Comparison of ENCODE assay signal across 13 cellular contexts in the genomic region with DNA sequence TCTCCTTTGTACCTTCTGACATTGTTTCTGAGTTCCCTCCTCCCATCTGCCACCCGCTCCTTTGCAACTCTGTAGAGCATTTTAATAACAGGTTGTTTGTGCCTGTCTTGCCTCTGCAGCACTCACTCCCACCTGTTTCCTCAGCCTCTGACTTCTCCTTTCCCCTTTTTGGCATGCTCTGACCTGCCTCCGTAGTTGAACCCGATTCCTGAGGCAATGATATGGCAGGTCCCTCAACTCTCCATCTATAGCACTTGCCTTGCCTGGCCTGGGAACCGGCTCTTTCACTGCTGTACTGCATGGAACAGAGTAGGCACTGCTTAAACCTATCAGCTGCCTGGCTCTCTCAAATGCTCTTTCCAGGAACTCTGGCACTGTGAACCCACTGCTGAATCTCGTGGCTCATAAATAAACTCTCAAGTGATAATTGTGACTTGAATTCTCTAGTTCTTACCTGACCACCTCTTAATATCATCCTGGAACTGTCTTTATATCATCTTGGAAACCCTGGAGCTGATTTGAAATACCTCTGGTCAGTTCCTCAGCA. TPM values are rescaled to one million over a fixed set of nuclear protein-coding genes. Genes with fewer than 3 reads are reported as not detected.
DNase-seq lines count a peak whose midpoint lies in the region; ATAC-seq and TF ChIP-seq lines count a peak whose summit lies in the region.
"Had no signal": no experiment of that assay in that cellular context is flagged by ENCODE, and none has a peak within 500 bp of the region (broad histone marks: within the 10 kb centered on the region; RNA-seq: fewer than 3 reads in every experiment).

No MANE protein-coding gene starts in this region.

- peak overlapping the region; percentile 82 to 98 (median 96) for H3K27ac Mint-ChIP-seq in naive thymus-derived CD4-positive, alpha-beta T cell
- H3K27ac Mint-ChIP-seq: nephron progenitor cell had no signal

- H3K36me3 ChIP-seq in naive thymus-derived CD4-positive, alpha-beta T cell (ENCODE audit: control insufficient read depth in 2 of 3, insufficient read depth in 3 of 3, low read length in 3 of 3): no peaks in the 10 kb centered on the region
- H3K36me3 ChIP-seq in adrenal gland (replicated peaks in 1 of 2): no peaks in the 10 kb centered on the region
- H3K36me3 ChIP-seq: thyroid gland had no signal

- intact Hi-C loops in naive thymus-derived CD4-positive, alpha-beta T cell (cut with micrococcal nuclease): loop anchor here (2.0 kb wide), 3 partner anchors 15 to 51 kb away; partner anchors contain the start of gene UTRN (in 1 of the 2)
- intact Hi-C loops in adrenal gland (cut with DNase I): no loop called here

- ATAC-seq in HG02798 (IDR thresholded peaks at IDR 0.05; ENCODE audit: poor library complexity, unreplicated experiment): peak; percentile 27
- ATAC-seq in naive thymus-derived CD4-positive, alpha-beta T cell: no peak
- no peak for ATAC-seq in GM19452 (IDR thresholded peaks at IDR 0.05; ENCODE audit: unreplicated experiment)

- H3K4me1 Mint-ChIP-seq in naive thymus-derived CD4-positive, alpha-beta T cell: peaks cover 50 to 82% (median 66%) of the 10 kb centered on the region in 7 donors

- H3K27ac ChIP-seq in naive thymus-derived CD4-positive, alpha-beta T cell (ENCODE audit: low read depth, low read length): peak overlapping the region; percentile 75
- no peak overlapping the region for H3K27ac ChIP-seq in adrenal gland

- peak; percentile 25 for DNase-seq in GF-D8 (lab: John Stamatoyannopoulos, UW)
- peak; percentile 29 for DNase-seq in UCSD-AML1 (lab: John Stamatoyannopoulos, UW; ENCODE audit: unreplicated experiment)
- no peak for DNase-seq in naive thymus-derived CD4-positive, alpha-beta T cell
- no peak for DNase-seq in adrenal gland
- DNase-seq in AG08395 (ENCODE audit: low spot score): no peak
- DNase-seq in NCI-H524 (lab: John Stamatoyannopoulos, UW): no peak
- DNase-seq: amygdala, NCI-H774, nephron progenitor cell, thyroid gland had no signal

- no peak for TF ChIP-seq CTCF in adrenal gland (IDR thresholded peaks at IDR 0.05)

- POLR2A ChIA-PET in naive thymus-derived CD4-positive, alpha-beta T cell (lab: Charles Lee): interaction anchor here (0.9 to 4.0 kb wide), 7 partner anchors 8 to 272 kb away, joined by 3 to 42 read pairs (median 3); no protein-coding TSS in a partner anchor

- H3K27me3 Mint-ChIP-seq in naive thymus-derived CD4-positive, alpha-beta T cell: no peaks in the 10 kb centered on the region

- WGBS in adrenal gland, 4 donors: 71 to 88% (median 81%) methylated on average over 5 of the region's 5 CpGs

- CTCF ChIA-PET in naive thymus-derived CD4-positive, alpha-beta T cell (lab: Charles Lee): interaction anchor here (0.5 kb wide), 1 partner anchor 397 kb away, joined by 7 read pairs; no protein-coding TSS in a partner anchor

- TF ChIP-seq POLR2A in adrenal gland (IDR thresholded peaks at IDR 0.05): no peak

- H3K9me3 ChIP-seq in naive thymus-derived CD4-positive, alpha-beta T cell (ENCODE audit: control insufficient read depth in 2 of 3, low read length in 3 of 3): no peaks in the 10 kb centered on the region
- no peaks in the 10 kb centered on the region for H3K9me3 ChIP-seq in adrenal gland (replicated peaks in 1 of 3)
- H3K9me3 ChIP-seq: thyroid gland had no signal

- H3K4me1 ChIP-seq in naive thymus-derived CD4-positive, alpha-beta T cell (ENCODE audit: control insufficient read depth in 2 of 2, insufficient read depth in 2 of 2, low read length in 2 of 2): peaks cover 34 to 42% of the 10 kb centered on the region in 2 donors
- peaks cover 22 to 34% of the 10 kb centered on the region in 2 donors for H3K4me1 ChIP-seq in adrenal gland (replicated peaks in 1 of 2)

- peaks cover 0 to 5% (median 0%) of the 10 kb centered on the region in 5 donors for H3K36me3 Mint-ChIP-seq in naive thymus-derived CD4-positive, alpha-beta T cell

- no peaks in the 10 kb centered on the region for H3K9me3 Mint-ChIP-seq in naive thymus-derived CD4-positive, alpha-beta T cell
- H3K9me3 Mint-ChIP-seq: nephron progenitor cell had no signal

- no peak overlapping the region for H3K4me3 ChIP-seq in naive thymus-derived CD4-positive, alpha-beta T cell (ENCODE audit: low read length)
- no peak overlapping the region for H3K4me3 ChIP-seq in adrenal gland
- H3K4me3 ChIP-seq: thyroid gland had no signal

- H3K4me3 Mint-ChIP-seq in naive thymus-derived CD4-positive, alpha-beta T cell: peak overlapping the region; percentile 80 to 93 (median 84)
- H3K4me3 Mint-ChIP-seq: nephron progenitor cell had no signal

- H3K27me3 ChIP-seq in naive thymus-derived CD4-positive, alpha-beta T cell (ENCODE audit: control insufficient read depth in 2 of 2, insufficient read depth in 2 of 2, low read length in 2 of 2): no peaks in the 10 kb centered on the region
- no peaks in the 10 kb centered on the region for H3K27me3 ChIP-seq in adrenal gland
- H3K27me3 ChIP-seq: thyroid gland had no signal

RNA-seq across cellular contexts. Expression of gene UTRN, which starts 50.3 kb away (rescaled TPM):
- total RNA-seq in naive thymus-derived CD4-positive, alpha-beta T cell: 100 to 1,000 TPM; 148 to 280 (median 153) TPM
- polyA plus RNA-seq in naive thymus-derived CD4-positive, alpha-beta T cell: 10 to 100 TPM; 46.7 to 52.1 TPM
- total RNA-seq in adrenal gland: 100 to 1,000 TPM in 6 of 8 donors, 10 to 100 TPM in 2; 79.6 to 194 (median 125) TPM
- 10 to 100 TPM in 2 of 3 donors, 1 to 10 TPM in 1; 7.6 to 23.0 (median 19.5) TPM for polyA plus RNA-seq in adrenal gland
- total RNA-seq: G401 had no signal

Comparison
In these comparisons a context has a peak if more than half of its experiments do, and no peak if none do; other contexts are left out.
1. DNase-seq: peak in GF-D8 (single experiment) and UCSD-AML1 (single experiment); none in naive thymus-derived CD4-positive, alpha-beta T cell (0 of 9), adrenal gland (0 of 7), AG08395 (single experiment) and NCI-H524 (0 of 2).
2. intact Hi-C loops: an anchor here in naive thymus-derived CD4-positive, alpha-beta T cell (2.0 kb wide); none called in adrenal gland.